1 cellular context compared by ENCODE assay signal in the genomic region with DNA sequence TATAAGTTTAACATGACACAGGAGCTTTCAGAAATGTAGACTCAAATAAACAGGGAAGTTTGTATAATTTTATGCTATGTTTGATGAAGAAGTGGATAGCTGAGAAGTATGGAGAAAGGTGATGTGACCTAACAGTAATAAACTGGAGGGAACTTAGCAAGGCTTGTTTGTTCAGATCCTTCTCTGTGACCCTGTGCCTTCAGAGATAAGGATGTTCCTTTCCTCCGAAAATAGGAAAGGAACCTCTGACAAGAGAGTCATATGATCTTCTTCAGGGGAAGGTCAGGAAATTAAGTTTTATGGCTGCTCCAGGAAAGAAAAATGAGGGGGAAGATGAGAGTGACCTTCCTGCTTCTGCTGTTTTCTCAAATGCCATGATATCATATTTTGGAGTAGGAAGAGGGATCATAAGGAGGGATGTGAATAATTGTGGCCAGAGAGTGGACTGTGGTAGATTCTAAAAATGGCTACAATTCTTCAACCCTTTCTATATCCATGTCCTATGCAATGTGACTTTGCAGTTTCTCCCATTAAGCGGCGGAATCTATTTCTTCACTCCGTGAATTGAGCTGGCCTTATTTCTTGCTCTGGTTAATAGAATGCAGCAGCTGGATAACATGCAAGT.
TF ChIP-seq lines count a peak whose summit lies in the region.

No MANE protein-coding gene starts in this region.

TF ChIP-seq in K562, 482 proteins besides CTCF, POLR2A, EP300 and RAD21 (continued from another document):
- TF ChIP-seq ELF2 (CRISPR knock-in tag; IDR thresholded peaks at IDR 0.05): no peak
- no peak for TF ChIP-seq GATAD2B (IDR thresholded peaks at IDR 0.05; ENCODE audit: borderline replicate concordance)
- TF ChIP-seq, protein P1, sequence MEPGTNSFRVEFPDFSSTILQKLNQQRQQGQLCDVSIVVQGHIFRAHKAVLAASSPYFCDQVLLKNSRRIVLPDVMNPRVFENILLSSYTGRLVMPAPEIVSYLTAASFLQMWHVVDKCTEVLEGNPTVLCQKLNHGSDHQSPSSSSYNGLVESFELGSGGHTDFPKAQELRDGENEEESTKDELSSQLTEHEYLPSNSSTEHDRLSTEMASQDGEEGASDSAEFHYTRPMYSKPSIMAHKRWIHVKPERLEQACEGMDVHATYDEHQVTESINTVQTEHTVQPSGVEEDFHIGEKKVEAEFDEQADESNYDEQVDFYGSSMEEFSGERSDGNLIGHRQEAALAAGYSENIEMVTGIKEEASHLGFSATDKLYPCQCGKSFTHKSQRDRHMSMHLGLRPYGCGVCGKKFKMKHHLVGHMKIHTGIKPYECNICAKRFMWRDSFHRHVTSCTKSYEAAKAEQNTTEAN (CRISPR knock-in tag; IDR thresholded peaks at IDR 0.05): no peak
- TF ChIP-seq, protein P2, sequence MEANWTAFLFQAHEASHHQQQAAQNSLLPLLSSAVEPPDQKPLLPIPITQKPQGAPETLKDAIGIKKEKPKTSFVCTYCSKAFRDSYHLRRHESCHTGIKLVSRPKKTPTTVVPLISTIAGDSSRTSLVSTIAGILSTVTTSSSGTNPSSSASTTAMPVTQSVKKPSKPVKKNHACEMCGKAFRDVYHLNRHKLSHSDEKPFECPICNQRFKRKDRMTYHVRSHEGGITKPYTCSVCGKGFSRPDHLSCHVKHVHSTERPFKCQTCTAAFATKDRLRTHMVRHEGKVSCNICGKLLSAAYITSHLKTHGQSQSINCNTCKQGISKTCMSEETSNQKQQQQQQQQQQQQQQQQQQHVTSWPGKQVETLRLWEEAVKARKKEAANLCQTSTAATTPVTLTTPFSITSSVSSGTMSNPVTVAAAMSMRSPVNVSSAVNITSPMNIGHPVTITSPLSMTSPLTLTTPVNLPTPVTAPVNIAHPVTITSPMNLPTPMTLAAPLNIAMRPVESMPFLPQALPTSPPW (CRISPR knock-in tag; IDR thresholded peaks at IDR 0.05): no peak
- peak in 1 of 2 experiments; percentile 46; a peak in 1 of 4 replicates for TF ChIP-seq TRIM24 (IDR thresholded peaks at IDR 0.05)
- TF ChIP-seq COPS2 (conservative IDR thresholded peaks at IDR 0.05): no peak
- 0 out of 2 replicates have a peak, but pooled peaks have one; percentile 41 for TF ChIP-seq TEAD4 (IDR thresholded peaks at IDR 0.05; ENCODE audit: low read length)
- no peak for TF ChIP-seq TEAD4 (CRISPR knock-in tag; IDR thresholded peaks at IDR 0.05; ENCODE audit: borderline replicate concordance)
- TF ChIP-seq TCF7L2 (IDR thresholded peaks at IDR 0.05; ENCODE audit: low read depth, low read length): no peak
- TF ChIP-seq FOXK1 (CRISPR knock-in tag; IDR thresholded peaks at IDR 0.05; ENCODE audit: borderline replicate concordance): no peak
- no peak for TF ChIP-seq HOXB6 (CRISPR knock-in tag; IDR thresholded peaks at IDR 0.05; ENCODE audit: borderline replicate concordance)
- no peak for TF ChIP-seq NEUROD1 (IDR thresholded peaks at IDR 0.05; ENCODE audit: borderline replicate concordance, low read depth, low read length, partially characterized antibody)
- TF ChIP-seq HDAC3 (IDR thresholded peaks at IDR 0.05; ENCODE audit: borderline replicate concordance, partially characterized antibody): no peak
- no peak for TF ChIP-seq ZNF324 (CRISPR knock-in tag; IDR thresholded peaks at IDR 0.05)
- TF ChIP-seq HDAC1 (IDR thresholded peaks at IDR 0.05): no peak
- no peak for TF ChIP-seq ZNF140 (CRISPR knock-in tag; IDR thresholded peaks at IDR 0.05)
- TF ChIP-seq FIP1L1 (IDR thresholded peaks at IDR 0.05; ENCODE audit: low read depth, low read length, poor library complexity, severe bottlenecking): no peak
- no peak for TF ChIP-seq ZNF75A (CRISPR knock-in tag; IDR thresholded peaks at IDR 0.05)
- TF ChIP-seq BHLHE40 (IDR thresholded peaks at IDR 0.05; ENCODE audit: low read length): no peak
- TF ChIP-seq ZNF583 (CRISPR knock-in tag; IDR thresholded peaks at IDR 0.05): no peak
- no peak for TF ChIP-seq RBM39 (optimal IDR thresholded peaks at IDR 0.05; ENCODE audit: low read depth, low read length)
